ENCODE assay signal across 29 cellular contexts in the genomic region with DNA sequence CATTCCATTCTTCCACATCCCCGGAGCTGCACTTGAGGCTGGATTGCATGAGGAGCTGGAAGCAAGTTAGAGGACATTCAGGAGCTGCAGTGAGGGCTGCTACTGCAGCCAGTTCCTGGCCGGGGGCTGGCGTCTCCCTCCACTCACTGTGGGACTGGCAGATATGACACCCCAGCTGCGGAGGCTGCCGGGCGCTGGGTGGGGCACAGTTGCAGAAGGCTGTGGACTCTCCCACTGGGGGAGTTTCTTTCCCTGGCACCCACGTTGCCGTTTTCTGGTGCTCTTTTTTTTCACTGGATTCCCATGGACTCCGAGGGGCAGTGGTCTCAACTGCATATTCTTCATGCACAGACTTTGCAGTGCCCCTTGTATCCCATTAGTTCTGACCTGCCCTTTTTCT.
"Had no signal": no experiment of that assay in that cellular context is flagged by ENCODE, and none has a peak within 500 bp of the region (broad histone marks: within the 10 kb centered on the region; RNA-seq: fewer than 3 reads in every experiment).

No MANE protein-coding gene starts in this region.

- H3K36me3 ChIP-seq: neural progenitor cell, neutrophil, ovary, right lobe of liver, sigmoid colon, thoracic aorta, thyroid gland, tibial nerve, upper lobe of left lung, uterus had no signal

- H3K4me1 ChIP-seq: neural progenitor cell, parathyroid adenoma, psoas muscle, right lobe of liver, sigmoid colon, thyroid gland, tibial nerve, upper lobe of left lung, uterus had no signal

- H3K27me3 ChIP-seq: neural progenitor cell, neutrophil, ovary, right lobe of liver, sigmoid colon, thyroid gland, tibial nerve, upper lobe of left lung, uterus had no signal

- DNase-seq: naive thymus-derived CD4-positive, alpha-beta T cell; natural killer cell; nucleus accumbens; ovary; posterior cingulate gyrus; psoas muscle; right cardiac atrium; right lobe of liver; sigmoid colon; small intestine; stimulated activated CD4-positive, alpha-beta T cell treated with anti-CD3 and anti-CD28 coated beads, Interleukin-15, amount 100 ng/mL, for 24 hours; stimulated activated CD4-positive, alpha-beta T cell treated with anti-CD3 and anti-CD28 coated beads, Interleukin-2, amount 100 ng/mL, for 24 hours; stimulated activated CD4-positive, alpha-beta T cell treated with anti-CD3 and anti-CD28 coated beads, Interleukin-2, amount 100 ng/mL, for 48 hours; stimulated activated CD4-positive, alpha-beta T cell treated with anti-CD3 and anti-CD28 coated beads, Interleukin-4, amount 100 ng/mL, for 24 hours; stimulated activated CD8-positive, alpha-beta memory T cell treated with anti-CD3 and anti-CD28 coated beads, Interleukin-4, amount 100 ng/mL, for 48 hours; stimulated activated naive CD4-positive, alpha-beta T cell; stimulated activated naive CD8-positive, alpha-beta T cell treated with anti-CD3 and anti-CD28 coated beads, Interleukin-15, amount 100 ng/mL, for 72 hours; stimulated activated naive CD8-positive, alpha-beta T cell treated with anti-CD3 and anti-CD28 coated beads, Interleukin-15, Interleukin-2, amounts not matched to agents 100 U/mL and 50 U/mL, for 24 hours; substantia nigra; thyroid gland; trophoblast cell; upper lobe of left lung; uterus had no signal

- ATAC-seq: naive thymus-derived CD4-positive, alpha-beta T cell; natural killer cell; psoas muscle; right cardiac atrium; right lobe of liver; stimulated activated memory B cell treated with anti-CD40 and anti-IgM and Interleukin-4, amounts not matched to agents 10 μg/mL and 1 μg/mL and 100 μg/mL, for 72 hours; stimulated activated naive CD8-positive, alpha-beta T cell treated with anti-CD3 and anti-CD28 coated beads, Interleukin-15, amount 100 ng/mL, for 72 hours; stimulated activated naive CD8-positive, alpha-beta T cell treated with anti-CD3 and anti-CD28 coated beads, Interleukin-15, Interleukin-2, amounts not matched to agents 100 U/mL and 50 U/mL, for 24 hours had no signal

- H3K4me3 ChIP-seq: neural progenitor cell, ovary, psoas muscle, right lobe of liver, sigmoid colon, thoracic aorta, thyroid gland, tibial nerve, upper lobe of left lung, uterus had no signal

- H3K9me3 ChIP-seq: neutrophil, ovary, psoas muscle, right lobe of liver, sigmoid colon, thoracic aorta, thyroid gland, upper lobe of left lung, uterus had no signal

- H3K27ac ChIP-seq: neural progenitor cell, neutrophil, ovary, parathyroid adenoma, psoas muscle, right lobe of liver, sigmoid colon, thoracic aorta, thyroid gland, tibial nerve, upper lobe of left lung, uterus had no signal
